In the genomic region with DNA sequence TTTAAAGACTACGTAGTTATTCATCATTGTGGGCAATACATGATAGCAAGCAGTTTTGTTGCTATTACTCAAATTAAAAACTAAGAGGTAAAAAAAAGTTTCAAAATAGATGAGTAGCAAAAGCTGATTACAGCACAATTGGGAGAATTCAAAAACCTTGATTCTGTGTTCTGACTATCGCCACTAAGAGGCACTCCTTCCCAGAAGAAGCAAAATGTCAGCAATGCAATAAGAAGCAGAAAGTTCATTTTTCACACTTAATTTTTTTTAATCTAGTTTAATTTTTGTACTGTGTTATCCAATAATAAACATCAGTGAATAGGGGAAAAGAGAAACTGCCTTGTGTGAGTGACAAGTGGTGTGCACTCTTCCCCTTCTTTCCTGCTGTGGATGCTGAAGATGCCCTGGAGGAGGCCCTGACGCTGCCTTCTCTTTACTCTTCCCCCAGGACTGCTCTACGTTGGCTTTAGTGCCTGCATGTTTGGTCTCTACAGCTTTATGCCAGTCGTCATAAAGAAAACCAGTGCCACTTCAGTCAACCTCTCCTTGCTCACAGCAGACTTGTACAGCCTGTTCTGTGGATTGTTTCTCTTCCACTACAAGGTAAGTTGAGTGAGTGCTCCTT, we compare ENCODE assay signal across 10 cellular contexts.
DNase-seq lines count a peak whose midpoint lies in the region; ATAC-seq and TF ChIP-seq lines count a peak whose summit lies in the region.
"Had no signal": no experiment of that assay in that cellular context is flagged by ENCODE, and none has a peak within 500 bp of the region (broad histone marks: within the 10 kb centered on the region; RNA-seq: fewer than 3 reads in every experiment).

No MANE protein-coding gene starts in this region.

- intact Hi-C loops in Right ventricle myocardium inferior (cut with DNase I) (loop anchor here (2.0 to 5.0 kb wide), 5 partner anchors 266 to 492 kb away; no protein-coding TSS in a partner anchor), cardiac septum (cut with DNase I) (loop anchor here (1.0 to 10.0 kb wide), 7 partner anchors 177 to 520 kb away; partner anchors contain the start of gene PLN)
- intact Hi-C loops in CD8-positive, alpha-beta T cell (cut with DNase I, micrococcal nuclease), result loop anchor here (1.0 to 10.0 kb wide), 10 partner anchors 266 to 825 kb away; no protein-coding TSS in a partner anchor

- H3K9me2 ChIP-seq in hepatocyte (replicated peaks; ENCODE audit: insufficient read depth), result no peaks in the 10 kb centered on the region

- H3K27ac Mint-ChIP-seq in CD8-positive, alpha-beta T cell, result no peak overlapping the region

- H3K4me2 ChIP-seq in hepatocyte, result no peak overlapping the region

- DNase-seq in Right ventricle myocardium inferior (ENCODE audit: missing footprints) (no peak), cardiac septum (ENCODE audit: low spot score) (no peak), amniotic epithelial cell (ENCODE audit: low read depth) (peak; percentile 15), hepatocyte (ENCODE audit: low spot score) (no peak), ecto neural progenitor cell (ENCODE audit: low spot score) (no peak)
- no peak for DNase-seq in CD8-positive, alpha-beta T cell
- no peak for DNase-seq in stimulated activated naive CD4-positive, alpha-beta T cell (lab: John Stamatoyannopoulos, UW)
- DNase-seq: activated CD4-positive, alpha-beta T cell treated with anti-CD3 and anti-CD28 coated beads, Interleukin-2, amount 50 U/mL, for 1 hour; erythroblast had no signal

- H3K27me3 ChIP-seq in hepatocyte, result no peaks in the 10 kb centered on the region
- H3K27me3 ChIP-seq in CD8-positive, alpha-beta T cell (ENCODE audit: insufficient read depth, low read length), result no peaks in the 10 kb centered on the region

- H2AFZ ChIP-seq in hepatocyte, result peak overlapping the region; percentile 13

- peak; percentile 67 for TF ChIP-seq CTCF in hepatocyte (IDR thresholded peaks at IDR 0.05; ENCODE audit: poor library complexity)
- no peak for TF ChIP-seq CTCF in CD8-positive, alpha-beta T cell (IDR thresholded peaks at IDR 0.05)

- H3K27ac ChIP-seq in hepatocyte, result no peak overlapping the region
- no peak overlapping the region for H3K27ac ChIP-seq in CD8-positive, alpha-beta T cell (ENCODE audit: low read depth, low read length)

- no peak overlapping the region for H3K4me3 Mint-ChIP-seq in CD8-positive, alpha-beta T cell

- no peaks in the 10 kb centered on the region for H3K9me3 Mint-ChIP-seq in CD8-positive, alpha-beta T cell

- WGBS in hepatocyte (ENCODE audit: low lambda C conversion rate, missing lambda C conversion rate), result 80% methylated on average over 5 of the region's 5 CpGs

- POLR2A ChIA-PET in CD8-positive, alpha-beta T cell (lab: Charles Lee), result no interaction called here

- ATAC-seq in Right ventricle myocardium inferior (peak; percentile 49), GM21390 (IDR thresholded peaks at IDR 0.05; ENCODE audit: unreplicated experiment) (no peak)
- ATAC-seq in CD8-positive, alpha-beta T cell, result no peak

- H3K27me3 Mint-ChIP-seq in CD8-positive, alpha-beta T cell (ENCODE audit: low read depth), result peaks cover 11% of the 10 kb centered on the region

- CTCF ChIA-PET in CD8-positive, alpha-beta T cell (lab: Charles Lee), result interaction anchor here (0.7 to 5.1 kb wide), 9 partner anchors 12 to 825 kb away, joined by 3 to 40 read pairs (median 4); no protein-coding TSS in a partner anchor

- H4K20me1 ChIP-seq in hepatocyte (ENCODE audit: insufficient read depth, poor library complexity, severe bottlenecking), result no peaks in the 10 kb centered on the region

- H3K36me3 Mint-ChIP-seq in CD8-positive, alpha-beta T cell, result no peaks in the 10 kb centered on the region

- H3K36me3 ChIP-seq in hepatocyte (replicated peaks; ENCODE audit: insufficient read depth, low read depth), result no peaks in the 10 kb centered on the region
- H3K36me3 ChIP-seq in CD8-positive, alpha-beta T cell (ENCODE audit: insufficient read depth, low read length), result no peaks in the 10 kb centered on the region

- no peaks in the 10 kb centered on the region for H3K79me2 ChIP-seq in hepatocyte

- peaks cover 5% of the 10 kb centered on the region for H3K4me1 ChIP-seq in hepatocyte (ENCODE audit: insufficient read depth)
- no peaks in the 10 kb centered on the region for H3K4me1 ChIP-seq in CD8-positive, alpha-beta T cell (ENCODE audit: insufficient read depth, low read length)

- peaks cover 2% of the 10 kb centered on the region for H3K4me1 Mint-ChIP-seq in CD8-positive, alpha-beta T cell (ENCODE audit: low read depth)

- H3K9me3 ChIP-seq in hepatocyte (ENCODE audit: low read depth), result no peaks in the 10 kb centered on the region
- H3K9me3 ChIP-seq in CD8-positive, alpha-beta T cell (ENCODE audit: low read length), result no peaks in the 10 kb centered on the region

- H3K4me3 ChIP-seq in hepatocyte, result no peak overlapping the region
- no peak overlapping the region for H3K4me3 ChIP-seq in CD8-positive, alpha-beta T cell (ENCODE audit: low read depth, low read length)
